In the genomic region with DNA sequence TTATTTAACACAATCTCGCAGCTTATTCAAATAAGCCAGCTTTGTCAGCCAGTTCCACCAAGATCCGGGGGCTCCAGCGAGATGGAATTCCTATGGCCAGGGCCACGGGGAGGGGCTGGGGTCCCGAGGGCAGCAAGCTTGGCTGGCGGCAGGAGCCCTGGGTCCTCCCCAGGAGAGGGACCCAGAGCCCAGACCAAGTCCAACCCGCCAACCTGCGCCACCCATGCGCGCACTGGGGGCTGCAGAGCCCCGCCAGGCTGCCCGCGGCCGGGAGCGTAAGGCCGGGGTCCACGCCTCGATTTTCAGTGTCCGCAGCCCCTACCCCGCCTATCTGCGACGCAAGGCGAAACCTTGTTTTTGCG, we compare ENCODE assay signal across 22 cellular contexts. TPM values are rescaled to one million over a fixed set of nuclear protein-coding genes. Genes with fewer than 3 reads are reported as not detected.
DNase-seq lines count a peak whose midpoint lies in the region; ATAC-seq and TF ChIP-seq lines count a peak whose summit lies in the region.
"Had no signal": no experiment of that assay in that cellular context is flagged by ENCODE, and none has a peak within 500 bp of the region (broad histone marks: within the 10 kb centered on the region; RNA-seq: fewer than 3 reads in every experiment).

No MANE protein-coding gene starts in this region.

- peaks cover 98% of the 10 kb centered on the region for H3K27me3 ChIP-seq in BLaER1
- peaks cover 89% of the 10 kb centered on the region for H3K27me3 ChIP-seq in endodermal cell (ENCODE audit: control insufficient read depth, insufficient read depth, low read length, poor library complexity, severe bottlenecking)
- peaks cover 95% of the 10 kb centered on the region for H3K27me3 ChIP-seq in neural progenitor cell
- H3K27me3 ChIP-seq in aorta (ENCODE audit: control insufficient read depth in 1 of 2, insufficient read depth in 2 of 2, low read length in 1 of 2) = no peaks in the 10 kb centered on the region
- H3K27me3 ChIP-seq: SJSA1 had no signal

- no peak overlapping the region for H2AFZ ChIP-seq in neural progenitor cell (replicated peaks)
- H2AFZ ChIP-seq: PC-9 had no signal

- H3K36me3 Mint-ChIP-seq in IgD-negative memory B cell (no peaks in the 10 kb centered on the region), endodermal cell (ENCODE audit: low read depth) (peaks cover 3% of the 10 kb centered on the region), neural progenitor cell (no peaks in the 10 kb centered on the region), MCF 10A (ENCODE audit: insufficient read depth, unreplicated experiment) (peaks cover 37% of the 10 kb centered on the region)
- H3K36me3 Mint-ChIP-seq: natural killer cell treated with Interleukin-12 subunit alpha and Interleukin-12 subunit beta and Interleukin-15 and Interleukin-18, amount 100 ng/mL, for 72 hours had no signal

- H3K9me3 Mint-ChIP-seq in IgD-negative memory B cell (peaks cover 0 to 6% (median 0%) of the 10 kb centered on the region in 3 donors), endodermal cell (peaks cover 3% of the 10 kb centered on the region), neural progenitor cell (peaks cover 13% of the 10 kb centered on the region), MCF 10A (ENCODE audit: unreplicated experiment) (no peaks in the 10 kb centered on the region)
- H3K9me3 Mint-ChIP-seq: CD4-positive, alpha-beta T cell; natural killer cell treated with Interleukin-12 subunit alpha and Interleukin-12 subunit beta and Interleukin-15 and Interleukin-18, amount 100 ng/mL, for 72 hours had no signal

- H3K27ac Mint-ChIP-seq in IgD-negative memory B cell (peak overlapping the region in 2 of 3 donors; percentile 78 to 87), endodermal cell (no peak overlapping the region), neural progenitor cell (no peak overlapping the region), MCF 10A (ENCODE audit: low read depth, unreplicated experiment) (no peak overlapping the region)
- H3K27ac Mint-ChIP-seq: CD4-positive, alpha-beta T cell; natural killer cell treated with Interleukin-12 subunit alpha and Interleukin-12 subunit beta and Interleukin-15 and Interleukin-18, amount 100 ng/mL, for 72 hours had no signal

- peaks cover 14% of the 10 kb centered on the region for H3F3A ChIP-seq in neural progenitor cell (ENCODE audit: low read depth)

- CTCF ChIA-PET in MCF 10A (lab: Yijun Ruan, JAX) = no interaction called here

- POLR2A ChIA-PET in MCF 10A (lab: Yijun Ruan, JAX) = interaction anchor here (0.6 kb wide), 1 partner anchor 13 kb away, joined by 3 read pairs; no protein-coding TSS in a partner anchor

- no TSS peak for BruUV-seq in MCF 10A (replicated peaks; lab: Mats Ljungman, UMichigan)

- H3K4me2 ChIP-seq in BLaER1 (peak overlapping the region; percentile 60), neural progenitor cell (peak overlapping the region; percentile 68)
- H3K4me2 ChIP-seq: PC-9 had no signal

- peaks cover 35% of the 10 kb centered on the region for H3K4me1 ChIP-seq in BLaER1
- H3K4me1 ChIP-seq in endodermal cell (ENCODE audit: control insufficient read depth, insufficient read depth, low read length) = peaks cover 9% of the 10 kb centered on the region
- H3K4me1 ChIP-seq in neural progenitor cell = peaks cover 26% of the 10 kb centered on the region
- no peaks in the 10 kb centered on the region for H3K4me1 ChIP-seq in aorta (ENCODE audit: control insufficient read depth in 1 of 2, insufficient read depth in 2 of 2, low read length in 2 of 2)
- H3K4me1 ChIP-seq: SJSA1 had no signal

- H3K4me1 Mint-ChIP-seq in IgD-negative memory B cell = peaks cover 2 to 11% (median 7%) of the 10 kb centered on the region in 3 donors
- H3K4me1 Mint-ChIP-seq in endodermal cell = peaks cover 5% of the 10 kb centered on the region
- peaks cover 24% of the 10 kb centered on the region for H3K4me1 Mint-ChIP-seq in neural progenitor cell
- no peaks in the 10 kb centered on the region for H3K4me1 Mint-ChIP-seq in MCF 10A (ENCODE audit: insufficient read depth, unreplicated experiment)

- DNase-seq in endodermal cell (peak; percentile 74), neural progenitor cell (ENCODE audit: low spot score) (peak; percentile 63), MCF 10A (ENCODE audit: unreplicated experiment) (no peak), aorta (no peak)
- no peak for DNase-seq in activated CD8-positive, alpha-beta memory T cell treated with anti-CD3 and anti-CD28 coated beads for 24 hours
- DNase-seq: activated CD4-positive, alpha-beta T cell treated with anti-CD3 and anti-CD28 coated beads, Interleukin-2, amount 50 U/mL, for 48 hours; activated naive CD4-positive, alpha-beta T cell treated with Interleukin-2 at 50 U/mL for 16 hours; CD4-positive, alpha-beta T cell; hippocampal formation; Kasumi-1; left cardiac atrium; PC-9; WERI-Rb-1 had no signal

- H3K9me3 ChIP-seq in BLaER1 = peaks cover 27% of the 10 kb centered on the region
- H3K9me3 ChIP-seq in endodermal cell (ENCODE audit: control insufficient read depth, low read length) = no peaks in the 10 kb centered on the region
- no peaks in the 10 kb centered on the region for H3K9me3 ChIP-seq in neural progenitor cell (ENCODE audit: low read depth)
- H3K9me3 ChIP-seq in aorta (ENCODE audit: control insufficient read depth, low read length) = no peaks in the 10 kb centered on the region
- H3K9me3 ChIP-seq: thoracic aorta had no signal

- ATAC-seq in HG03095 (IDR thresholded peaks at IDR 0.05; ENCODE audit: unreplicated experiment) = no peak
- ATAC-seq in aorta (ENCODE audit: low FRiP score) = no peak
- ATAC-seq: left cardiac atrium had no signal

- H3K79me2 ChIP-seq in neural progenitor cell (ENCODE audit: low read depth) = no peaks in the 10 kb centered on the region

- intact Hi-C loops in MCF 10A (cut with micrococcal nuclease) = no loop called here
- intact Hi-C loops in aorta (cut with DNase I) = no loop called here

- H3K27ac ChIP-seq in BLaER1 (no peak overlapping the region), endodermal cell (ENCODE audit: low read depth, low read length) (no peak overlapping the region), neural progenitor cell (no peak overlapping the region), aorta (ENCODE audit: low read depth in 1 of 2, low read length in 2 of 2) (no peak overlapping the region)
- H3K27ac ChIP-seq: PC-9, SJSA1, thoracic aorta, WERI-Rb-1 had no signal

- H3K4me3 ChIP-seq in BLaER1 = peak overlapping the region; percentile 7
- H3K4me3 ChIP-seq in endodermal cell (ENCODE audit: low read length) = peak overlapping the region; percentile 71
- peak overlapping the region; percentile 22 for H3K4me3 ChIP-seq in neural progenitor cell
- no peak overlapping the region for H3K4me3 ChIP-seq in aorta (ENCODE audit: low read length in 2 of 2)
- H3K4me3 ChIP-seq: PC-9, SJSA1, thoracic aorta had no signal

- no peak for TF ChIP-seq CTCF in endodermal cell (conservative IDR thresholded peaks at IDR 0.05)
- TF ChIP-seq CTCF in neural progenitor cell (IDR thresholded peaks at IDR 0.05) = no peak
- no peak for TF ChIP-seq CTCF in MCF 10A (IDR thresholded peaks at IDR 0.05; ENCODE audit: unreplicated experiment)

- H3K9ac ChIP-seq in BLaER1 (no peak overlapping the region), endodermal cell (ENCODE audit: extremely low read depth, low read length, poor library complexity, severe bottlenecking) (no peak overlapping the region), neural progenitor cell (no peak overlapping the region)

- 0 to 1% methylated on average over 1 to 24 of the region's 24 CpGs for WGBS in endodermal cell (ENCODE audit: insufficient coverage in 1 of 2, insufficient read length in 1 of 2), 2 experiments
- 2 to 5% methylated on average over 23 to 24 of the region's 24 CpGs for WGBS in aorta, 2 donors

- peaks cover 73% of the 10 kb centered on the region for H4K20me1 ChIP-seq in BLaER1
- peaks cover 78% of the 10 kb centered on the region for H4K20me1 ChIP-seq in neural progenitor cell (ENCODE audit: low read depth)

- no peaks in the 10 kb centered on the region for H3K36me3 ChIP-seq in BLaER1
- no peaks in the 10 kb centered on the region for H3K36me3 ChIP-seq in endodermal cell (ENCODE audit: control insufficient read depth, insufficient read depth, low read length)
- H3K36me3 ChIP-seq in neural progenitor cell = no peaks in the 10 kb centered on the region
- H3K36me3 ChIP-seq in aorta (ENCODE audit: control insufficient read depth in 1 of 2, insufficient read depth in 2 of 2, low read length in 1 of 2) = no peaks in the 10 kb centered on the region
- H3K36me3 ChIP-seq: SJSA1, thoracic aorta, WERI-Rb-1 had no signal

- H3K4me3 Mint-ChIP-seq in IgD-negative memory B cell (peak overlapping the region in 2 of 4 donors; percentile 81), endodermal cell (peak overlapping the region; percentile 41), neural progenitor cell (peak overlapping the region; percentile 76), MCF 10A (ENCODE audit: unreplicated experiment) (no peak overlapping the region)
- H3K4me3 Mint-ChIP-seq: CD4-positive, alpha-beta T cell; natural killer cell treated with Interleukin-12 subunit alpha and Interleukin-12 subunit beta and Interleukin-15 and Interleukin-18, amount 100 ng/mL, for 72 hours had no signal

- peaks cover 43% of the 10 kb centered on the region for H3K27me3 Mint-ChIP-seq in IgD-negative memory B cell
- H3K27me3 Mint-ChIP-seq in endodermal cell (ENCODE audit: insufficient read depth) = peaks cover 83% of the 10 kb centered on the region
- peaks cover 58% of the 10 kb centered on the region for H3K27me3 Mint-ChIP-seq in neural progenitor cell (ENCODE audit: insufficient read depth, low read depth)
- H3K27me3 Mint-ChIP-seq in MCF 10A (ENCODE audit: insufficient read depth, unreplicated experiment) = no peaks in the 10 kb centered on the region

RNA-seq across cellular contexts. Expression of gene IRX4, which starts 7.3 kb away (rescaled TPM):
- polyA plus RNA-seq in IgD-negative memory B cell (not detected), aorta (not detected)
- total RNA-seq in endodermal cell (under 1 TPM in 1 of 2 donors, not detected in 1; 0.22 TPM), neural progenitor cell (ENCODE audit: low replicate concordance) (not detected in 2 replicates), MCF 10A (2022) (41.2 and 44.7 TPM in 2 replicates), aorta (not detected)
- 0.50 TPM for polyA plus RNA-seq in endodermal cell (2013, experiment 1 of 2)
- 0.91 TPM for polyA plus RNA-seq in endodermal cell (2013, experiment 2 of 2)
- total RNA-seq: CD4-positive, alpha-beta T cell; mesenteric fat pad; natural killer cell treated with Interleukin-12 subunit alpha and Interleukin-12 subunit beta and Interleukin-15 and Interleukin-18, amount 100 ng/mL, for 72 hours; PC-9; SJSA1; T-helper 2 cell treated with Interferon-gamma antibody and Interleukin-4, amounts not matched to agents 100 ng/mL and 5 ng/mL, for 36 hours; thoracic aorta had no signal
- polyA plus RNA-seq: AG04450 had no signal

Comparison
In these comparisons a context has a peak if more than half of its experiments do, and no peak if none do; other contexts are left out.
1. H3K4me3 ChIP-seq: peak in BLaER1 (single experiment), endodermal cell (single experiment) and neural progenitor cell (single experiment); none in aorta (0 of 2).
2. H3K27ac Mint-ChIP-seq: peak in IgD-negative memory B cell (2 of 3); none in endodermal cell (single experiment), neural progenitor cell (single experiment) and MCF 10A (single experiment).
3. DNase-seq: peak in endodermal cell (single experiment) and neural progenitor cell (single experiment); none in MCF 10A (single experiment), aorta (0 of 2) and activated CD8-positive, alpha-beta memory T cell treated with anti-CD3 and anti-CD28 coated beads for 24 hours (single experiment).
4. RNA of gene IRX4, which starts 7.3 kb away (total RNA-seq): 41.2 to 44.7 TPM in MCF 10A; 0.22 TPM in endodermal cell, not detected in neural progenitor cell and not detected in aorta; every median in the first group is over 10 times any median in the second.